ENCODE assay signal across 9 cellular contexts in genomic region chr7:131031100-131031868, GRCh38.
DNase-seq lines count a peak whose midpoint lies in the region; ATAC-seq and TF ChIP-seq lines count a peak whose summit lies in the region.
"Had no signal": no experiment of that assay in that cellular context is flagged by ENCODE, and none has a peak within 500 bp of the region (broad histone marks: within the 10 kb centered on the region; RNA-seq: fewer than 3 reads in every experiment).

No MANE protein-coding gene starts in this region.

- intact Hi-C loops in CD14-positive monocyte (cut with micrococcal nuclease): no loop called here

- no peak for DNase-seq in central memory CD8-positive, alpha-beta T cell (ENCODE audit: low spot score in 2 of 2)
- DNase-seq in CD14-positive monocyte (ENCODE audit: low spot score) (no peak), NCI-H146 (lab: John Stamatoyannopoulos, UW) (no peak), activated gamma-delta T cell treated with Interleukin-2 at 50 U/mL for 16 hours (no peak), NCI-H2227 treated with DMSO at 0.1 percent for 48 hours (lab: John Stamatoyannopoulos, UW) (no peak)

- H3K36me3 Mint-ChIP-seq in central memory CD8-positive, alpha-beta T cell (ENCODE audit: insufficient read depth): peaks cover 63% of the 10 kb centered on the region
- H3K36me3 Mint-ChIP-seq in CD14-positive monocyte: peaks cover 0 to 9% of the 10 kb centered on the region in 2 donors

- no peaks in the 10 kb centered on the region for H3K9me3 Mint-ChIP-seq in central memory CD8-positive, alpha-beta T cell
- peaks cover 0 to 5% (median 0%) of the 10 kb centered on the region in 7 donors for H3K9me3 Mint-ChIP-seq in CD14-positive monocyte

- H3K27me3 Mint-ChIP-seq in central memory CD8-positive, alpha-beta T cell: no peaks in the 10 kb centered on the region
- peaks cover 0 to 2% (median 0%) of the 10 kb centered on the region in 3 donors for H3K27me3 Mint-ChIP-seq in CD14-positive monocyte (ENCODE audit: low read depth in 3 of 3)

- peak overlapping the region; percentile 57 for H3K4me3 Mint-ChIP-seq in central memory CD8-positive, alpha-beta T cell
- H3K4me3 Mint-ChIP-seq in CD14-positive monocyte: no peak overlapping the region

- ATAC-seq in GM18517 (IDR thresholded peaks at IDR 0.05; ENCODE audit: unreplicated experiment) (peak; percentile 77), GM21381 (IDR thresholded peaks at IDR 0.05; ENCODE audit: unreplicated experiment) (peak; percentile 79), HG03139 (IDR thresholded peaks at IDR 0.05; ENCODE audit: unreplicated experiment) (peak; percentile 51)
- ATAC-seq in central memory CD8-positive, alpha-beta T cell (replicated peaks; ENCODE audit: extremely low read depth, poor library complexity, severe bottlenecking): peak; percentile 42
- ATAC-seq: Panc1 had no signal

- peaks cover 83% of the 10 kb centered on the region for H3K4me1 Mint-ChIP-seq in central memory CD8-positive, alpha-beta T cell
- H3K4me1 Mint-ChIP-seq in CD14-positive monocyte: peaks cover 33% of the 10 kb centered on the region

- peak overlapping the region; percentile 73 for H3K27ac Mint-ChIP-seq in central memory CD8-positive, alpha-beta T cell (ENCODE audit: low read depth)
- H3K27ac Mint-ChIP-seq in CD14-positive monocyte: no peak overlapping the region

- TF ChIP-seq CTCF in CD14-positive monocyte (IDR thresholded peaks at IDR 0.05): no peak
